28 cellular contexts compared by ENCODE assay signal in the genomic region with DNA sequence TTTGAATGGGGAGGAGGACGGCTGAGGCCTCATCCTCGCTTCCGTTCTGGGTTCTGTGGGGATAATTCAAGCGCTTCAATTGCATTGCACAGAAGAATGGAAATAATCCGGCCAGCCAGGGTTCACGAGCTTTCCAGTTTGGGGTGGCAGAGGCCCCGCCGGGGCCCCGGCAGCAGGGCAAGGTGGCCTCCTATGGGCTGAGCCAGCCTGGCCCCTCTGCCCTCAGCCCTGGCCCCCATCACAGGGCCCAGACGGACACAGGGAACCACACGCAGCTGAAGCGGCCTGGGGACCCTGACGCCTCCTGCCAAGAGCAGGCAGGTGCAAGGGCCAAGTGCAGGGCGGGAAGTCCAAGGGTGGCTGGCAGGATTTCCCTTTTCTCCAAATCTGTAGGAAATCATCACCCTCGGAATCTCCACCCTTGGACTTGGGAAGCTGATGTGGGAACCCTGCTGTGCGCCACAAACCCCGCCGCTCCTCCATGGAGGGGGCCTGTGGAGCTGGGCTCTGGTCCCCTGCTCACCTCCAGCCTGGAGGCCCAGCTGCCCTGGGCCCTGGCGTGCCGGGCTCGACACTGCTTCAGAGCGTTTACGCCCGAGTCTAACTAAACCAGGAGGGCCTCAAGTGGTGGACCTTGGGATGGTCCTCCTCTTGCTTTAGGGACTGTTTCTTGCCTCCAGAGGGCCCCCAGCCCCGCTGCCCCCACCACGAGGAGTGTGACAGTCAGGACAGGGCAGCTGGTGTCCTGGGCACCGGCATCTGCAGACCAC.
DNase-seq lines count a peak whose midpoint lies in the region; ATAC-seq, FAIRE-seq and TF ChIP-seq lines count a peak whose summit lies in the region.
"Had no signal": no experiment of that assay in that cellular context is flagged by ENCODE, and none has a peak within 500 bp of the region (broad histone marks: within the 10 kb centered on the region; RNA-seq: fewer than 3 reads in every experiment).

No MANE protein-coding gene starts in this region.

- H3K27me3 ChIP-seq in Caco-2 (replicated peaks; ENCODE audit: control insufficient read depth, insufficient read depth, low read length) (no peaks in the 10 kb centered on the region), H1 (replicated peaks in 1 of 4; ENCODE audit: control insufficient read depth in 3 of 4, extremely low read depth in 1 of 4, insufficient read depth in 3 of 4, low read length in 3 of 4) (no peaks in the 10 kb centered on the region), osteoblast (ENCODE audit: insufficient read depth, low read length) (no peaks in the 10 kb centered on the region)
- H3K27me3 ChIP-seq in naive thymus-derived CD4-positive, alpha-beta T cell (ENCODE audit: control insufficient read depth in 2 of 2, insufficient read depth in 2 of 2, low read length in 2 of 2), result no peaks in the 10 kb centered on the region
- H3K27me3 ChIP-seq: gastroesophageal sphincter, pancreas, stomach had no signal

- H3K9me3 ChIP-seq in Caco-2 (no peaks in the 10 kb centered on the region), H1 (ENCODE audit: insufficient read depth in 2 of 2, low read depth in 1 of 2, low read length in 1 of 2) (no peaks in the 10 kb centered on the region), osteoblast (ENCODE audit: low read depth, low read length) (no peaks in the 10 kb centered on the region), mucosa of descending colon (no peaks in the 10 kb centered on the region)
- H3K9me3 ChIP-seq in naive thymus-derived CD4-positive, alpha-beta T cell (ENCODE audit: control insufficient read depth in 2 of 3, low read length in 3 of 3), result no peaks in the 10 kb centered on the region
- H3K9me3 ChIP-seq: gastroesophageal sphincter, left ventricle myocardium inferior, pancreas, stomach had no signal

- no peak overlapping the region for H3K4me2 ChIP-seq in H1 (ENCODE audit: insufficient read depth in 1 of 2, low read depth in 2 of 2, low read length in 2 of 2)
- no peak overlapping the region for H3K4me2 ChIP-seq in osteoblast (ENCODE audit: insufficient read depth, low read length)
- H3K4me2 ChIP-seq: smooth muscle cell had no signal

- H3K23me2 ChIP-seq in H1 (ENCODE audit: low read depth, low read length), result no peaks in the 10 kb centered on the region

- no peaks in the 10 kb centered on the region for H3K4me1 ChIP-seq in Caco-2
- peaks cover 0 to 8% (median 2%) of the 10 kb centered on the region in 4 experiments; a peak in 5 of 7 replicates for H3K4me1 ChIP-seq in H1 (replicated peaks in 1 of 4; ENCODE audit: control insufficient read depth in 3 of 4, insufficient read depth in 4 of 4, low read length in 3 of 4)
- peaks cover 3% of the 10 kb centered on the region for H3K4me1 ChIP-seq in osteoblast (ENCODE audit: insufficient read depth, low read length)
- no peaks in the 10 kb centered on the region for H3K4me1 ChIP-seq in mucosa of descending colon (ENCODE audit: low read depth)
- no peaks in the 10 kb centered on the region for H3K4me1 ChIP-seq in naive thymus-derived CD4-positive, alpha-beta T cell (ENCODE audit: control insufficient read depth in 2 of 2, insufficient read depth in 2 of 2, low read length in 2 of 2)
- H3K4me1 ChIP-seq: gastroesophageal sphincter, pancreas, stomach had no signal

- no peak overlapping the region for H3K4me3 Mint-ChIP-seq in Caco-2 (ENCODE audit: unreplicated experiment)
- H3K4me3 Mint-ChIP-seq in naive thymus-derived CD4-positive, alpha-beta T cell, result no peak overlapping the region
- H3K4me3 Mint-ChIP-seq: activated CD4-positive, alpha-beta memory T cell treated with anti-CD3 and anti-CD28 coated beads, Interleukin-2, amount 10 ng/mL, durations not matched to agents 7 days and 5 days; activated naive CD8-positive, alpha-beta T cell; immature natural killer cell; mesothelial cell of epicardium; natural killer cell; T-helper 17 cell; type B pancreatic cell had no signal

- H2BK20ac ChIP-seq in H1 (ENCODE audit: low read length), result no peak overlapping the region

- H3K36me3 ChIP-seq in Caco-2 (ENCODE audit: control insufficient read depth, insufficient read depth, low read length) (no peaks in the 10 kb centered on the region), H1 (ENCODE audit: control insufficient read depth in 2 of 4, insufficient read depth in 4 of 4, low read length in 3 of 4) (no peaks in the 10 kb centered on the region), osteoblast (ENCODE audit: insufficient read depth, low read length) (peaks cover 82% of the 10 kb centered on the region), mucosa of descending colon (ENCODE audit: low read depth) (no peaks in the 10 kb centered on the region)
- peaks cover 0 to 12% (median 0%) of the 10 kb centered on the region in 3 experiments for H3K36me3 ChIP-seq in naive thymus-derived CD4-positive, alpha-beta T cell (ENCODE audit: control insufficient read depth in 2 of 3, insufficient read depth in 3 of 3, low read length in 3 of 3)

- FAIRE-seq in H1 (lab: Jason Lieb, UNC), result no peak
- FAIRE-seq: pancreas had no signal

- intact Hi-C loops in Caco-2 (cut with micrococcal nuclease; ENCODE audit: unreplicated experiment), result no loop called here
- intact Hi-C loops in mucosa of descending colon (cut with DNase I, micrococcal nuclease), result no loop called here
- intact Hi-C loops in naive thymus-derived CD4-positive, alpha-beta T cell (cut with micrococcal nuclease), result no loop called here

- no peaks in the 10 kb centered on the region for H3K79me2 ChIP-seq in H1 (ENCODE audit: control insufficient read depth in 1 of 2, insufficient read depth in 2 of 2, low read length in 2 of 2)
- H3K79me2 ChIP-seq in osteoblast (ENCODE audit: insufficient read depth, low read length), result peaks cover 32% of the 10 kb centered on the region

- H3K4me3 ChIP-seq in Caco-2 (ENCODE audit: low read depth, low read length) (no peak overlapping the region), NB4 (ENCODE audit: low read depth, low read length) (peak overlapping the region; percentile 25), H1 (ENCODE audit: extremely low read depth in 1 of 4, insufficient read depth in 2 of 4, low read depth in 3 of 4, low read length in 4 of 4) (no peak overlapping the region), osteoblast (ENCODE audit: insufficient read depth, low read length) (no peak overlapping the region), mucosa of descending colon (no peak overlapping the region)
- H3K4me3 ChIP-seq in naive thymus-derived CD4-positive, alpha-beta T cell (ENCODE audit: low read length), result no peak overlapping the region
- H3K4me3 ChIP-seq: gastroesophageal sphincter, pancreas, smooth muscle cell, stomach had no signal

- no peak overlapping the region for H3K23ac ChIP-seq in H1 (ENCODE audit: insufficient read length)

- no peak overlapping the region for H2BK15ac ChIP-seq in H1 (ENCODE audit: low read length)

- no peak overlapping the region for H2AK5ac ChIP-seq in H1 (ENCODE audit: low read depth, low read length)

- ATAC-seq in mucosa of descending colon, result no peak
- ATAC-seq in naive thymus-derived CD4-positive, alpha-beta T cell, result no peak
- ATAC-seq: gastroesophageal sphincter, natural killer cell, T-helper 17 cell had no signal

- 0 out of 2 replicates have a peak overlapping the region, but pooled peaks have one; percentile 11 for H4K8ac ChIP-seq in H1 (ENCODE audit: extremely low read depth, insufficient read depth, low read length)

- H2BK12ac ChIP-seq in H1 (ENCODE audit: low read depth, low read length), result no peak overlapping the region

- no peak overlapping the region for H3K18ac ChIP-seq in H1 (ENCODE audit: extremely low read depth, low read length)

- no peak overlapping the region for H3K9ac ChIP-seq in H1 (replicated peaks in 1 of 4; ENCODE audit: extremely low read depth in 1 of 4, low read depth in 3 of 4, low read length in 3 of 4)

- no peak overlapping the region for H3K4ac ChIP-seq in H1 (replicated peaks; ENCODE audit: insufficient read length, low read depth, low read length)

- H2BK120ac ChIP-seq in H1 (replicated peaks; ENCODE audit: low read depth, low read length), result no peak overlapping the region

- no peaks in the 10 kb centered on the region for H3K9me3 Mint-ChIP-seq in Caco-2 (ENCODE audit: unreplicated experiment)
- H3K9me3 Mint-ChIP-seq in naive thymus-derived CD4-positive, alpha-beta T cell, result no peaks in the 10 kb centered on the region
- H3K9me3 Mint-ChIP-seq: activated CD4-positive, alpha-beta memory T cell treated with anti-CD3 and anti-CD28 coated beads, Interleukin-2, amount 10 ng/mL, durations not matched to agents 7 days and 5 days; immature natural killer cell; mesothelial cell of epicardium; natural killer cell; type B pancreatic cell had no signal

- no peak overlapping the region for H3K14ac ChIP-seq in H1 (ENCODE audit: insufficient read length)

- no peaks in the 10 kb centered on the region for H3K4me1 Mint-ChIP-seq in Caco-2 (ENCODE audit: low read depth, unreplicated experiment)
- H3K4me1 Mint-ChIP-seq in naive thymus-derived CD4-positive, alpha-beta T cell, result peaks cover 0 to 6% (median 0%) of the 10 kb centered on the region in 7 donors
- H3K4me1 Mint-ChIP-seq: activated CD4-positive, alpha-beta memory T cell treated with anti-CD3 and anti-CD28 coated beads, Interleukin-2, amount 10 ng/mL, durations not matched to agents 7 days and 5 days; mesothelial cell of epicardium; T-helper 17 cell had no signal

- 91% methylated on average over 25 of the region's 27 CpGs; no CpG with 5 or more reads in 1 of the 2 experiments for WGBS in H1 (ENCODE audit: extremely low coverage in 1 of 2, insufficient coverage in 1 of 2, insufficient read length in 1 of 2, insufficient replicate concordance in 2 of 2, low coverage in 1 of 2, low lambda C conversion rate in 2 of 2, missing lambda C conversion rate in 1 of 2), 2 experiments

- POLR2A ChIA-PET in Caco-2 (lab: Charles Lee), result no interaction called here
- POLR2A ChIA-PET in H1 (lab: Charles Lee; ENCODE audit: partially characterized antibody), result no interaction called here
- POLR2A ChIA-PET in naive thymus-derived CD4-positive, alpha-beta T cell (lab: Charles Lee), result no interaction called here

- H4K20me1 ChIP-seq in H1 (replicated peaks in 1 of 2; ENCODE audit: control insufficient read depth in 1 of 2, insufficient read depth in 2 of 2, low read length in 2 of 2) (peaks cover 3 to 4% of the 10 kb centered on the region in 2 experiments), osteoblast (ENCODE audit: insufficient read depth, low read length) (peaks cover 27% of the 10 kb centered on the region)

- DNase-seq in Caco-2 (no peak), NB4 (ENCODE audit: low read depth) (peak; percentile 56), H1 (ENCODE audit: low read depth in 1 of 2, low spot score in 2 of 2) (no peak), osteoblast (ENCODE audit: insufficient read length, low spot score, missing footprints) (peak; percentile 78), mucosa of descending colon (no peak), NAMALWA (ENCODE audit: low spot score) (no peak)
- DNase-seq in naive thymus-derived CD4-positive, alpha-beta T cell, result no peak
- DNase-seq: activated CD4-positive, alpha-beta memory T cell treated with anti-CD3 and anti-CD28 coated beads, Interleukin-2, amount 10 ng/mL, durations not matched to agents 7 days and 5 days; activated CD4-positive, alpha-beta T cell treated with anti-CD3 and anti-CD28 coated beads for 1 hour; COR-L47; DMS79; hypothalamus; immature natural killer cell; left ventricle myocardium inferior; natural killer cell; NCI-H1048; NCI-H1694; NCI-H510A treated with DMSO at 0.1 percent for 48 hours; stimulated activated CD4-positive, alpha-beta T cell treated with anti-CD3 and anti-CD28 coated beads, Interleukin-2, amount 100 ng/mL, for 24 hours; stomach; T-helper 17 cell had no signal

- no peak for TF ChIP-seq CTCF in Caco-2 (IDR thresholded peaks at IDR 0.05; ENCODE audit: insufficient read depth in 1 of 2, low read depth in 1 of 2, low read length in 1 of 2, severe bottlenecking in 1 of 2, unreplicated experiment in 1 of 2)
- TF ChIP-seq CTCF in NB4 (IDR thresholded peaks at IDR 0.05; ENCODE audit: low read depth, low read length), result no peak
- no peak for TF ChIP-seq CTCF in H1 (IDR thresholded peaks at IDR 0.05; ENCODE audit: control extremely low read depth in 1 of 3, insufficient read depth in 1 of 3, low read depth in 1 of 3, low read length in 3 of 3)
- TF ChIP-seq CTCF in osteoblast (IDR thresholded peaks at IDR 0.05; ENCODE audit: extremely low read depth, low read depth, low read length), result peak; percentile 7
- TF ChIP-seq CTCF in mucosa of descending colon (IDR thresholded peaks at IDR 0.05), result no peak

- no peaks in the 10 kb centered on the region for H3K27me3 Mint-ChIP-seq in Caco-2 (ENCODE audit: insufficient read depth, unreplicated experiment)
- H3K27me3 Mint-ChIP-seq in naive thymus-derived CD4-positive, alpha-beta T cell, result no peaks in the 10 kb centered on the region
- H3K27me3 Mint-ChIP-seq: activated CD4-positive, alpha-beta memory T cell treated with anti-CD3 and anti-CD28 coated beads, Interleukin-2, amount 10 ng/mL, durations not matched to agents 7 days and 5 days; activated naive CD8-positive, alpha-beta T cell; T-helper 17 cell; type B pancreatic cell had no signal

- H3K27ac Mint-ChIP-seq in Caco-2 (ENCODE audit: unreplicated experiment), result no peak overlapping the region
- no peak overlapping the region for H3K27ac Mint-ChIP-seq in naive thymus-derived CD4-positive, alpha-beta T cell
- H3K27ac Mint-ChIP-seq: activated CD4-positive, alpha-beta memory T cell treated with anti-CD3 and anti-CD28 coated beads, Interleukin-2, amount 10 ng/mL, durations not matched to agents 7 days and 5 days; activated naive CD8-positive, alpha-beta T cell; immature natural killer cell; type B pancreatic cell had no signal

- H2AFZ ChIP-seq in H1 (ENCODE audit: low read length) (no peak overlapping the region), osteoblast (ENCODE audit: low read length) (no peak overlapping the region)

- no peaks in the 10 kb centered on the region for H3K36me3 Mint-ChIP-seq in Caco-2 (ENCODE audit: insufficient read depth, unreplicated experiment)
- H3K36me3 Mint-ChIP-seq in naive thymus-derived CD4-positive, alpha-beta T cell, result peaks cover 0 to 17% (median 3%) of the 10 kb centered on the region in 5 donors
- H3K36me3 Mint-ChIP-seq: activated naive CD8-positive, alpha-beta T cell; natural killer cell had no signal

- no peak overlapping the region for H4K91ac ChIP-seq in H1 (replicated peaks; ENCODE audit: insufficient read length, low read length)

- TSS peak; percentile 17 for BruUV-seq in Caco-2 (replicated peaks; lab: Mats Ljungman, UMichigan)

- H3K56ac ChIP-seq in H1 (replicated peaks; ENCODE audit: insufficient read length, low read depth, low read length), result no peak overlapping the region

- H3K79me1 ChIP-seq in H1 (ENCODE audit: low read depth, low read length), result peaks cover 4% of the 10 kb centered on the region

- H4K5ac ChIP-seq in H1 (ENCODE audit: insufficient read length, low read depth, low read length), result no peak overlapping the region

- CTCF ChIA-PET in Caco-2 (lab: Charles Lee) (no interaction called here), H1 (lab: Charles Lee; ENCODE audit: partially characterized antibody) (interaction anchor here (0.9 to 3.4 kb wide), 3 partner anchors 11 to 39 kb away, joined by 3 to 17 read pairs (median 3); no protein-coding TSS in a partner anchor)
- CTCF ChIA-PET in naive thymus-derived CD4-positive, alpha-beta T cell (lab: Charles Lee), result no interaction called here

- TF ChIP-seq POLR2A in NB4 (IDR thresholded peaks at IDR 0.05; ENCODE audit: extremely low read depth, insufficient read length), result no peak
- no peak for TF ChIP-seq POLR2A in H1 (IDR thresholded peaks at IDR 0.05; ENCODE audit: control extremely low read depth in 1 of 2, low read depth in 2 of 2, low read length in 2 of 2)

- TF ChIP-seq RAD21 in H1 (IDR thresholded peaks at IDR 0.05 in 1 of 2, conservative IDR thresholded peaks at IDR 0.05 in 1 of 2; ENCODE audit: low read depth in 2 of 2, low read length in 2 of 2), result peak in 1 of 2 experiments; percentile 38; a peak in 2 of 4 replicates

- no peak for TF ChIP-seq EP300 in H1 (IDR thresholded peaks at IDR 0.05; ENCODE audit: borderline replicate concordance in 1 of 2, low read depth in 2 of 2, low read length in 2 of 2)

- H3K27ac ChIP-seq in H1 (ENCODE audit: low read depth, low read length), result no peak overlapping the region
- peak overlapping the region; percentile 30 for H3K27ac ChIP-seq in osteoblast (ENCODE audit: low read depth, low read length)
- H3K27ac ChIP-seq in naive thymus-derived CD4-positive, alpha-beta T cell (ENCODE audit: low read depth, low read length), result no peak overlapping the region
- H3K27ac ChIP-seq: gastroesophageal sphincter, HL-60, left ventricle myocardium inferior, pancreas, stomach had no signal

- no peak overlapping the region for H2BK5ac ChIP-seq in H1 (ENCODE audit: low read depth, low read length)

Comparison
In these comparisons a context has a peak if more than half of its experiments do, and no peak if none do; other contexts are left out.
1. DNase-seq: peak in NB4 (single experiment) and osteoblast (single experiment); none in Caco-2 (0 of 2), H1 (0 of 2), mucosa of descending colon (0 of 3), naive thymus-derived CD4-positive, alpha-beta T cell (0 of 9) and NAMALWA (single experiment).